ENCODE assay signal across 14 cellular contexts in genomic region chr7:73740771-73741170, GRCh38. TPM values are rescaled to one million over a fixed set of nuclear protein-coding genes. Genes with fewer than 3 reads are reported as not detected.
DNase-seq lines count a peak whose midpoint lies in the region; ATAC-seq and TF ChIP-seq lines count a peak whose summit lies in the region.
"Had no signal": no experiment of that assay in that cellular context is flagged by ENCODE, and none has a peak within 500 bp of the region (broad histone marks: within the 10 kb centered on the region; RNA-seq: fewer than 3 reads in every experiment).

No MANE protein-coding gene starts in this region.

- H3K18ac ChIP-seq in mesendoderm (ENCODE audit: low read length), result no peak overlapping the region

- H3K9me3 Mint-ChIP-seq in activated naive CD4-positive, alpha-beta T cell treated with anti-CD3 and anti-CD28 coated beads, Interleukin-2, amount 50 U/mL, for 24 hours, result no peaks in the 10 kb centered on the region
- no peaks in the 10 kb centered on the region for H3K9me3 Mint-ChIP-seq in activated CD8-positive, alpha-beta T cell treated with anti-CD3 and anti-CD28 coated beads for 36 hours
- H3K9me3 Mint-ChIP-seq: activated B cell treated with CpG ODN at 0.5 μM for 24 hours, HFFc6 had no signal

- no peaks in the 10 kb centered on the region for H3K27me3 Mint-ChIP-seq in activated naive CD4-positive, alpha-beta T cell treated with anti-CD3 and anti-CD28 coated beads, Interleukin-2, amount 50 U/mL, for 24 hours
- no peaks in the 10 kb centered on the region for H3K27me3 Mint-ChIP-seq in activated CD8-positive, alpha-beta T cell treated with anti-CD3 and anti-CD28 coated beads for 36 hours
- H3K27me3 Mint-ChIP-seq: activated B cell treated with CpG ODN at 0.5 μM for 24 hours had no signal

- peak overlapping the region; percentile 58 for H3K4me3 Mint-ChIP-seq in activated naive CD4-positive, alpha-beta T cell treated with anti-CD3 and anti-CD28 coated beads, Interleukin-2, amount 50 U/mL, for 24 hours
- peak overlapping the region; percentile 26 for H3K4me3 Mint-ChIP-seq in activated CD8-positive, alpha-beta T cell treated with anti-CD3 and anti-CD28 coated beads for 36 hours
- H3K4me3 Mint-ChIP-seq: activated B cell treated with CpG ODN at 0.5 μM for 24 hours, HFFc6 had no signal

- peaks cover 3% of the 10 kb centered on the region for H3K79me1 ChIP-seq in mesendoderm (ENCODE audit: low read length)

- WGBS in mesendoderm (ENCODE audit: extremely low coverage, insufficient coverage, low lambda C conversion rate), result no CpG with 5 or more reads among the region's 5 CpGs
- 64 to 76% methylated on average over 5 of the region's 5 CpGs for WGBS in upper lobe of left lung, 2 donors

- H3K36me3 Mint-ChIP-seq in activated naive CD4-positive, alpha-beta T cell treated with anti-CD3 and anti-CD28 coated beads, Interleukin-2, amount 50 U/mL, for 24 hours, result no peaks in the 10 kb centered on the region
- H3K36me3 Mint-ChIP-seq in activated CD8-positive, alpha-beta T cell treated with anti-CD3 and anti-CD28 coated beads for 36 hours (ENCODE audit: low read depth), result peaks cover 6% of the 10 kb centered on the region

- no peak overlapping the region for H2BK5ac ChIP-seq in mesendoderm (ENCODE audit: low read length)

- CTCF ChIA-PET in activated CD8-positive, alpha-beta T cell treated with anti-CD3 and anti-CD28 coated beads for 36 hours (lab: Charles Lee), result interaction anchor here (0.6 to 1.8 kb wide), 3 partner anchors 15 to 134 kb away, joined by 3 to 8 read pairs (median 4); no protein-coding TSS in a partner anchor

- H2BK120ac ChIP-seq in mesendoderm (ENCODE audit: low read depth, low read length), result no peak overlapping the region

- H3K56ac ChIP-seq in mesendoderm (ENCODE audit: low read length), result peak overlapping the region; percentile 44

- no peak for DNase-seq in activated naive CD4-positive, alpha-beta T cell treated with Interleukin-2 at 50 U/mL for 16 hours
- DNase-seq in activated CD8-positive, alpha-beta T cell treated with anti-CD3 and anti-CD28 coated beads for 36 hours, result no peak
- peak; percentile 73 for DNase-seq in mesendoderm
- DNase-seq in upper lobe of left lung, result no peak
- no peak for DNase-seq in OCI-M2 (lab: John Stamatoyannopoulos, UW; ENCODE audit: unreplicated experiment)
- DNase-seq in occipital lobe (lab: John Stamatoyannopoulos, UW), result no peak
- no peak for DNase-seq in WERI-Rb-1
- DNase-seq: activated B cell treated with CpG ODN at 0.5 μM for 24 hours; central memory CD4-positive, alpha-beta T cell; HFFc6; NCI-H226; stimulated activated CD4-positive, alpha-beta T cell treated with anti-CD3 and anti-CD28 coated beads, Interleukin-4, amount 100 ng/mL, for 24 hours had no signal

- no peak overlapping the region for H2AK5ac ChIP-seq in mesendoderm (ENCODE audit: low read length)

- no peak for TF ChIP-seq CTCF in activated CD8-positive, alpha-beta T cell treated with anti-CD3 and anti-CD28 coated beads for 36 hours (IDR thresholded peaks at IDR 0.05)
- no peak for TF ChIP-seq CTCF in upper lobe of left lung (IDR thresholded peaks at IDR 0.05)
- TF ChIP-seq CTCF in WERI-Rb-1 (IDR thresholded peaks at IDR 0.05; ENCODE audit: low read depth, low read length), result no peak

- H3K4me3 ChIP-seq in mesendoderm (ENCODE audit: low read length) (no peak overlapping the region), upper lobe of left lung (no peak overlapping the region), WERI-Rb-1 (ENCODE audit: low read depth, low read length) (no peak overlapping the region)

- H3K4me1 Mint-ChIP-seq in activated naive CD4-positive, alpha-beta T cell treated with anti-CD3 and anti-CD28 coated beads, Interleukin-2, amount 50 U/mL, for 24 hours, result peaks cover 4% of the 10 kb centered on the region
- no peaks in the 10 kb centered on the region for H3K4me1 Mint-ChIP-seq in activated CD8-positive, alpha-beta T cell treated with anti-CD3 and anti-CD28 coated beads for 36 hours (ENCODE audit: low read depth)

- intact Hi-C loops in activated CD8-positive, alpha-beta T cell treated with anti-CD3 and anti-CD28 coated beads for 36 hours (cut with micrococcal nuclease), result no loop called here

- no peak overlapping the region for H4K5ac ChIP-seq in mesendoderm (ENCODE audit: low read length)

- no peak for TF ChIP-seq POLR2A in upper lobe of left lung (IDR thresholded peaks at IDR 0.05)

- POLR2A ChIA-PET in activated CD8-positive, alpha-beta T cell treated with anti-CD3 and anti-CD28 coated beads for 36 hours (lab: Charles Lee), result no interaction called here

- H3K27ac Mint-ChIP-seq in activated naive CD4-positive, alpha-beta T cell treated with anti-CD3 and anti-CD28 coated beads, Interleukin-2, amount 50 U/mL, for 24 hours, result no peak overlapping the region
- no peak overlapping the region for H3K27ac Mint-ChIP-seq in activated CD8-positive, alpha-beta T cell treated with anti-CD3 and anti-CD28 coated beads for 36 hours
- H3K27ac Mint-ChIP-seq: activated B cell treated with CpG ODN at 0.5 μM for 24 hours, HFFc6 had no signal

- H3K27ac ChIP-seq in mesendoderm (ENCODE audit: low read depth, low read length) (no peak overlapping the region), upper lobe of left lung (peak overlapping the region; percentile 4 to 94 (median 70)), WERI-Rb-1 (no peak overlapping the region)

- no peaks in the 10 kb centered on the region for H3K36me3 ChIP-seq in mesendoderm (ENCODE audit: control insufficient read depth, insufficient read depth, low read length)
- H3K36me3 ChIP-seq in upper lobe of left lung, result peaks cover 0 to 20% (median 14%) of the 10 kb centered on the region in 4 donors
- H3K36me3 ChIP-seq in WERI-Rb-1, result peaks cover 16% of the 10 kb centered on the region

- H4K8ac ChIP-seq in mesendoderm (ENCODE audit: low read depth, low read length), result no peak overlapping the region

- TF ChIP-seq EP300 in upper lobe of left lung (IDR thresholded peaks at IDR 0.05), result no peak

- H3K9me3 ChIP-seq in upper lobe of left lung, result no peaks in the 10 kb centered on the region
- no peaks in the 10 kb centered on the region for H3K9me3 ChIP-seq in WERI-Rb-1 (ENCODE audit: severe bottlenecking)

- H3K23ac ChIP-seq in mesendoderm (ENCODE audit: low read length), result no peak overlapping the region

- H3K4ac ChIP-seq in mesendoderm (ENCODE audit: low read depth, low read length), result no peak overlapping the region

- no peak for ATAC-seq in activated CD8-positive, alpha-beta T cell treated with anti-CD3 and anti-CD28 coated beads for 36 hours
- ATAC-seq in upper lobe of left lung (ENCODE audit: low FRiP score in 2 of 2), result no peak

- no peaks in the 10 kb centered on the region for H3K79me2 ChIP-seq in mesendoderm (ENCODE audit: control insufficient read depth, insufficient read depth, low read length)

- H3K27me3 ChIP-seq in mesendoderm (ENCODE audit: insufficient read depth, low read length, poor library complexity) (no peaks in the 10 kb centered on the region), upper lobe of left lung (no peaks in the 10 kb centered on the region), WERI-Rb-1 (ENCODE audit: insufficient read depth, low read depth, severe bottlenecking) (no peaks in the 10 kb centered on the region)

- H3K4me1 ChIP-seq in mesendoderm (ENCODE audit: control insufficient read depth, low read depth, low read length), result peaks cover 8% of the 10 kb centered on the region
- H3K4me1 ChIP-seq in upper lobe of left lung, result peaks cover 21 to 44% (median 24%) of the 10 kb centered on the region in 4 donors

- H3K9ac ChIP-seq in mesendoderm (ENCODE audit: low read length), result no peak overlapping the region

- no peak overlapping the region for H3K4me2 ChIP-seq in mesendoderm (ENCODE audit: low read length)

- no peak overlapping the region for H2BK15ac ChIP-seq in mesendoderm (replicated peaks; ENCODE audit: low read depth)

RNA-seq across cellular contexts. Expression of gene ABHD11, which starts 2.2 kb away (rescaled TPM):
- 10 to 100 TPM; 19.0 to 21.5 TPM for total RNA-seq in activated CD8-positive, alpha-beta T cell treated with anti-CD3 and anti-CD28 coated beads for 36 hours
- 9.8 TPM for polyA plus RNA-seq in mesendoderm (2013, experiment 1 of 2)
- 10.8 TPM for polyA plus RNA-seq in mesendoderm (2013, experiment 2 of 2)
- total RNA-seq in upper lobe of left lung (10 to 100 TPM; 13.6 to 35.3 (median 28.2) TPM), occipital lobe (4.2 TPM)

RNA-seq across cellular contexts. Expression of gene STX1A, which starts 21.3 kb away (rescaled TPM):
- total RNA-seq in activated CD8-positive, alpha-beta T cell treated with anti-CD3 and anti-CD28 coated beads for 36 hours, result 10 to 100 TPM; 11.4 to 11.5 TPM
- polyA plus RNA-seq in mesendoderm (2013, experiment 1 of 2), result 4.8 TPM
- 5.3 TPM for polyA plus RNA-seq in mesendoderm (2013, experiment 2 of 2)
- 10 to 100 TPM in 2 of 6 donors, 1 to 10 TPM in 4; 4.1 to 16.9 (median 5.9) TPM for total RNA-seq in upper lobe of left lung
- total RNA-seq in occipital lobe, result 49.8 TPM

RNA-seq across cellular contexts. Expression of gene CLDN3, which starts 29.3 kb away (rescaled TPM):
- total RNA-seq in activated CD8-positive, alpha-beta T cell treated with anti-CD3 and anti-CD28 coated beads for 36 hours, result not detected
- polyA plus RNA-seq in mesendoderm (2013, experiment 1 of 2), result 1.6 TPM
- polyA plus RNA-seq in mesendoderm (2013, experiment 2 of 2), result 1.7 TPM
- 10 to 100 TPM; 21.9 to 95.0 (median 43.9) TPM for total RNA-seq in upper lobe of left lung
- total RNA-seq in occipital lobe, result not detected
- total RNA-seq: activated B cell treated with CpG ODN at 0.5 μM for 24 hours, HFFc6, osteoblast had no signal

RNA-seq across cellular contexts. Expression of gene BUD23, which starts 57.4 kb away (rescaled TPM):
- 100 to 1,000 TPM; 108 TPM for total RNA-seq in activated CD8-positive, alpha-beta T cell treated with anti-CD3 and anti-CD28 coated beads for 36 hours
- 149 TPM for polyA plus RNA-seq in mesendoderm (2013, experiment 1 of 2)
- polyA plus RNA-seq in mesendoderm (2013, experiment 2 of 2), result 149 TPM
- total RNA-seq in upper lobe of left lung (10 to 100 TPM; 19.9 to 52.3 (median 48.8) TPM), occipital lobe (23.7 TPM)

RNA-seq across cellular contexts. Expression of gene DNAJC30, which starts 57.5 kb away (rescaled TPM):
- total RNA-seq in activated CD8-positive, alpha-beta T cell treated with anti-CD3 and anti-CD28 coated beads for 36 hours, result 1 to 10 TPM; 6.7 to 7.0 TPM
- 7.6 TPM for polyA plus RNA-seq in mesendoderm (2013, experiment 1 of 2)
- polyA plus RNA-seq in mesendoderm (2013, experiment 2 of 2), result 7.6 TPM
- total RNA-seq in upper lobe of left lung (10 to 100 TPM in 4 of 6 donors, 1 to 10 TPM in 2; 6.9 to 13.1 (median 10.3) TPM), occipital lobe (3.1 TPM)

Comparison
In these comparisons a context has a peak if more than half of its experiments do, and no peak if none do; other contexts are left out.
1. H3K27ac ChIP-seq: peak in upper lobe of left lung (4 of 4); none in mesendoderm (single experiment) and WERI-Rb-1 (single experiment).
2. RNA of gene CLDN3, which starts 29.3 kb away (total RNA-seq): 21.9 to 95.0 TPM in upper lobe of left lung; not detected in activated CD8-positive, alpha-beta T cell treated with anti-CD3 and anti-CD28 coated beads for 36 hours and not detected in occipital lobe (single experiment); every median in the first group is over 10 times any median in the second.